6 cellular contexts compared by ENCODE assay signal in the genomic region with DNA sequence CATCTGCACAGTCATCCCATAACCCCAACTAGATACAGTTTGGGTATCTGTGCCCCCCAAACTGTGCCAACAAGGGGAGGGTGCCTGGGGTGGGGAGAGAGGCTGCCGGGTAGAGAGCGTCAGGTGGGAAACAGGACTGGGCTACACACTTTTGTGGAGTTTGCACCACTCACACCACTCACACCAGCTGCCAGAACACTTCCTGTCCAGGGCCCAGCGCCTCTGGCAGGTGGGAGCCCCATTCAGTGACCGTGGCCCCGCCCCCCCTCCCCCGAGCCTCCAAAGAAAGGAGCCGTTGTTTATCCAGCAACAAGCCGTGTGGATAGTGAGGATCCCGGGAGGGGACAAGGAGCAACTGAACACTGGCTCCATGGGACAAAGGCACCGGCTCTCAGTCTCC. TPM values are rescaled to one million over a fixed set of nuclear protein-coding genes. Genes with fewer than 3 reads are reported as not detected.
A peak's percentile ranks its signal among the peaks of the same experiment; 100 is the strongest.
DNase-seq lines count a peak whose midpoint lies in the region; ATAC-seq, FAIRE-seq and TF ChIP-seq lines count a peak whose summit lies in the region.
"Not testable (repeated sequence)": the region's sequence is repeated elsewhere in the genome, so short reads cannot be mapped to it uniquely, and the experiment has no call there.

No MANE protein-coding gene starts in this region.

- H3K27ac ChIP-seq in GM23338 (ENCODE audit: low read depth); kidney (ENCODE audit: low read depth in 2 of 2, low read length in 2 of 2): not testable (repeated sequence)

- H3K9me3 ChIP-seq in kidney (ENCODE audit: control insufficient read depth in 1 of 2, low read length in 2 of 2), result not testable (repeated sequence)

- not testable (repeated sequence) for DNase-seq in GM23338 (ENCODE audit: low spot score); WTC11 (ENCODE audit: low spot score); Right ventricle myocardium superior; natural killer cell
- peak; percentile 54 for DNase-seq in NCI-H69 (lab: John Stamatoyannopoulos, UW)
- peak; percentile 15 for DNase-seq in kidney

- FAIRE-seq in kidney (lab: Jason Lieb, UNC), result not testable (repeated sequence)

- peak; percentile 56 for ATAC-seq in GM23338
- ATAC-seq in WTC11, result peak; percentile 34; the same call in 1 of the 2 replicates
- peak; percentile 33 for ATAC-seq in Right ventricle myocardium superior (ENCODE audit: poor library complexity)
- ATAC-seq in natural killer cell, result peak in 2 of 3 donors; percentile 34 to 36

- not testable (repeated sequence) for H3K27me3 ChIP-seq in GM23338 (ENCODE audit: insufficient read depth)

- not testable (repeated sequence) for H3K4me3 ChIP-seq in GM23338; kidney (ENCODE audit: low read length in 2 of 2)

- intact Hi-C loops in Right ventricle myocardium superior (cut with DNase I); kidney (cut with DNase I); natural killer cell (cut with micrococcal nuclease): not testable (repeated sequence)

- H3K27me3 Mint-ChIP-seq in GM23338 (ENCODE audit: insufficient read depth, low read depth, poor library complexity); WTC11 (ENCODE audit: low read depth); natural killer cell (ENCODE audit: low read depth in 2 of 2): not testable (repeated sequence)

- H3K9ac ChIP-seq in kidney (ENCODE audit: low read length in 2 of 2), result not testable (repeated sequence)

- not testable (repeated sequence) for H3K4me2 ChIP-seq in GM23338

- CTCF ChIA-PET in WTC11 (lab: Charles Lee), result not testable (repeated sequence)

- H3F3A ChIP-seq in GM23338 (replicated peaks; ENCODE audit: low read depth), result not testable (repeated sequence)

- not testable (repeated sequence) for H4K20me1 ChIP-seq in GM23338 (replicated peaks; ENCODE audit: insufficient read depth)

- H3K36me3 Mint-ChIP-seq in GM23338 (ENCODE audit: low read depth); WTC11; natural killer cell: not testable (repeated sequence)

- not testable (repeated sequence) for H3K36me3 ChIP-seq in GM23338 (ENCODE audit: insufficient read depth); kidney (ENCODE audit: control insufficient read depth in 1 of 2, insufficient read depth in 2 of 2, low read length in 2 of 2)

- H3K27ac Mint-ChIP-seq in GM23338, WTC11, natural killer cell: not testable (repeated sequence)

- not testable (repeated sequence) for H3K79me2 ChIP-seq in GM23338 (replicated peaks; ENCODE audit: insufficient read depth)

- POLR2A ChIA-PET in WTC11 (lab: Charles Lee), result not testable (repeated sequence)

- H3K4me1 ChIP-seq in GM23338 (ENCODE audit: insufficient read depth); kidney (ENCODE audit: control insufficient read depth in 1 of 2, insufficient read depth in 1 of 2, low read depth in 1 of 2, low read length in 2 of 2): not testable (repeated sequence)

- TF ChIP-seq CTCF in GM23338 (conservative IDR thresholded peaks at IDR 0.05; ENCODE audit: low read depth in 2 of 2); WTC11 (IDR thresholded peaks at IDR 0.05); kidney (IDR thresholded peaks at IDR 0.05; ENCODE audit: borderline replicate concordance, extremely low read depth, insufficient read depth); natural killer cell (IDR thresholded peaks at IDR 0.05): not testable (repeated sequence)

- H3K9me2 ChIP-seq in GM23338 (ENCODE audit: insufficient read depth), result not testable (repeated sequence)

- H3K4me3 Mint-ChIP-seq in GM23338, WTC11, natural killer cell: not testable (repeated sequence)

- not testable (repeated sequence) for H2AFZ ChIP-seq in GM23338

- H3K9me3 Mint-ChIP-seq in GM23338, WTC11, natural killer cell: not testable (repeated sequence)

- not testable (repeated sequence) for H3K4me1 Mint-ChIP-seq in GM23338, WTC11, natural killer cell

RNA-seq across cellular contexts. Expression of a gene that starts 44.0 kb away (rescaled TPM):
- total RNA-seq in GM23338 (2014; rRNA removed; shearing (Covaris generic)), result 1.1 and 13.8 TPM in 2 replicates
- polyA plus RNA-seq in GM23338 (2016; fragmentation: Nextera tagmentation; extraction: Ambion mirVana), result 0.14 and 0.31 TPM in 2 replicates
- total RNA-seq in WTC11 (2021), result 3.7 to 3.9 TPM (median 3.8 TPM) in 3 replicates
- total RNA-seq in Right ventricle myocardium superior, result 7.7 TPM
- 24.9 TPM for total RNA-seq in kidney
- 3.4 TPM for polyA plus RNA-seq in kidney (ENCODE audit: insufficient read depth, low read depth, low replicate concordance)
- 100 to 1,000 TPM; 201 to 382 (median 203) TPM for total RNA-seq in natural killer cell
